Comparison of ENCODE assay signal across 1 cellular context in genomic region chr1:109793486-109794318, GRCh38.
TF ChIP-seq lines count a peak whose summit lies in the region.

No MANE protein-coding gene starts in this region.

TF ChIP-seq in K562, 482 proteins besides CTCF, POLR2A, EP300 and RAD21 (continued from another document and continues in another):
- TF ChIP-seq ZBTB40 (IDR thresholded peaks at IDR 0.05) (no peak), ZBTB40 (CRISPR knock-in tag; IDR thresholded peaks at IDR 0.05) (no peak), ZNF395 (CRISPR knock-in tag; IDR thresholded peaks at IDR 0.05) (no peak), MAZ (CRISPR knock-in tag; conservative IDR thresholded peaks at IDR 0.05 in 1 of 2, IDR thresholded peaks at IDR 0.05 in 1 of 2) (no peak), GABPA (tag; conservative IDR thresholded peaks at IDR 0.05; ENCODE audit: low read depth) (no peak), TAF9B (IDR thresholded peaks at IDR 0.05; ENCODE audit: partially characterized antibody) (no peak), TAF15 (IDR thresholded peaks at IDR 0.05; ENCODE audit: low read depth, low read length) (no peak), PTBP1 (IDR thresholded peaks at IDR 0.05; ENCODE audit: low read depth, low read length) (no peak), ZNF224 (CRISPR knock-in tag; IDR thresholded peaks at IDR 0.05) (no peak), CAMTA2 (CRISPR knock-in tag; conservative IDR thresholded peaks at IDR 0.05) (no peak), ZNF354B (CRISPR knock-in tag; IDR thresholded peaks at IDR 0.05) (no peak), CHCHD3 (CRISPR knock-in tag; IDR thresholded peaks at IDR 0.05) (no peak), PBX2 (CRISPR knock-in tag; IDR thresholded peaks at IDR 0.05; ENCODE audit: low read depth) (no peak), PBX2 (tag; conservative IDR thresholded peaks at IDR 0.05; ENCODE audit: low read depth) (0 out of 2 replicates have a peak, but pooled peaks have one; percentile 13), HMGXB4 (CRISPR knock-in tag; IDR thresholded peaks at IDR 0.05) (no peak), ZNF740 (CRISPR knock-in tag; IDR thresholded peaks at IDR 0.05) (no peak), ZNF740 (tag; IDR thresholded peaks at IDR 0.05) (no peak), HBP1 (CRISPR knock-in tag; IDR thresholded peaks at IDR 0.05) (no peak), TEAD4 (IDR thresholded peaks at IDR 0.05; ENCODE audit: low read length) (no peak), TEAD4 (CRISPR knock-in tag; IDR thresholded peaks at IDR 0.05; ENCODE audit: borderline replicate concordance) (no peak), ZBTB43 (CRISPR knock-in tag; IDR thresholded peaks at IDR 0.05) (no peak), HMBOX1 (IDR thresholded peaks at IDR 0.05) (peak; percentile 82), VEZF1 (CRISPR knock-in tag; IDR thresholded peaks at IDR 0.05) (no peak), ZNF232 (CRISPR knock-in tag; IDR thresholded peaks at IDR 0.05) (no peak), IRF2 (CRISPR knock-in tag; IDR thresholded peaks at IDR 0.05) (no peak), KLF6 (CRISPR knock-in tag; IDR thresholded peaks at IDR 0.05; ENCODE audit: borderline replicate concordance) (no peak), ETS2 (tag; IDR thresholded peaks at IDR 0.05; ENCODE audit: borderline replicate concordance, poor library complexity, severe bottlenecking) (no peak)
